14 cellular contexts compared by ENCODE assay signal in genomic region chr3:17088017-17088416, GRCh38.
DNase-seq lines count a peak whose midpoint lies in the region; ATAC-seq and TF ChIP-seq lines count a peak whose summit lies in the region.
"Had no signal": no experiment of that assay in that cellular context is flagged by ENCODE, and none has a peak within 500 bp of the region (broad histone marks: within the 10 kb centered on the region; RNA-seq: fewer than 3 reads in every experiment).

No MANE protein-coding gene starts in this region.

- intact Hi-C loops in CD4-positive, alpha-beta T cell (cut with DNase I, micrococcal nuclease): no loop called here

- no peaks in the 10 kb centered on the region for H3K79me2 ChIP-seq in GM23338 (replicated peaks; ENCODE audit: insufficient read depth)

- no peak overlapping the region for H3K4me3 Mint-ChIP-seq in CD4-positive, alpha-beta T cell
- H3K4me3 Mint-ChIP-seq in GM23338: no peak overlapping the region
- H3K4me3 Mint-ChIP-seq in endodermal cell: no peak overlapping the region
- peak overlapping the region; percentile 69 for H3K4me3 Mint-ChIP-seq in natural killer cell treated with Interleukin-12 subunit alpha and Interleukin-12 subunit beta and Interleukin-15 and Interleukin-18, amount 100 ng/mL, for 72 hours
- H3K4me3 Mint-ChIP-seq: activated B cell treated with CpG ODN at 0.5 μM for 24 hours, B cell, IgD-negative memory B cell had no signal

- no peak overlapping the region for H3K27ac ChIP-seq in CD4-positive, alpha-beta T cell (ENCODE audit: low read depth, low read length)
- peak overlapping the region; percentile 22; the same call in 1 of the 2 replicates for H3K27ac ChIP-seq in GM23338 (ENCODE audit: low read depth)
- H3K27ac ChIP-seq in endodermal cell (ENCODE audit: low read depth, low read length): no peak overlapping the region

- peaks cover 1% of the 10 kb centered on the region for H3K9me3 Mint-ChIP-seq in CD4-positive, alpha-beta T cell
- H3K9me3 Mint-ChIP-seq in GM23338: no peaks in the 10 kb centered on the region
- peaks cover 11% of the 10 kb centered on the region for H3K9me3 Mint-ChIP-seq in endodermal cell
- peaks cover 4% of the 10 kb centered on the region for H3K9me3 Mint-ChIP-seq in natural killer cell treated with Interleukin-12 subunit alpha and Interleukin-12 subunit beta and Interleukin-15 and Interleukin-18, amount 100 ng/mL, for 72 hours
- H3K9me3 Mint-ChIP-seq: activated B cell treated with CpG ODN at 0.5 μM for 24 hours, IgD-negative memory B cell had no signal

- no peak for DNase-seq in CD4-positive, alpha-beta T cell
- DNase-seq in GM23338 (ENCODE audit: low spot score) (peak; percentile 37), endodermal cell (no peak), hippocampal formation (lab: John Stamatoyannopoulos, UW) (no peak)
- DNase-seq in natural killer cell treated with Interleukin-12 subunit alpha and Interleukin-12 subunit beta and Interleukin-15 and Interleukin-18, amount 100 ng/mL, for 72 hours (ENCODE audit: low spot score): no peak
- DNase-seq: activated B cell treated with CpG ODN at 0.5 μM for 24 hours; activated CD8-positive, alpha-beta memory T cell treated with anti-CD3 and anti-CD28 coated beads, Interleukin-2, amount 50 U/mL, for 48 hours; GF-D8; NCI-H1930; stimulated activated CD4-positive, alpha-beta T cell treated with anti-CD3 and anti-CD28 coated beads, Interleukin-4, amount 100 ng/mL, for 1 hour had no signal

- H3K4me3 ChIP-seq in GM23338 (no peak overlapping the region), endodermal cell (ENCODE audit: low read length) (no peak overlapping the region)

- 75 to 90% methylated on average over 2 to 3 of the region's 3 CpGs for WGBS in endodermal cell (ENCODE audit: insufficient coverage in 1 of 2, insufficient read length in 1 of 2), 2 experiments

- H3K36me3 Mint-ChIP-seq in CD4-positive, alpha-beta T cell (ENCODE audit: low read depth): peaks cover 91% of the 10 kb centered on the region
- H3K36me3 Mint-ChIP-seq in GM23338 (ENCODE audit: low read depth) (peaks cover 4% of the 10 kb centered on the region; the same call in 2 of the 3 replicates), endodermal cell (ENCODE audit: low read depth) (peaks cover 4% of the 10 kb centered on the region)
- H3K36me3 Mint-ChIP-seq in natural killer cell treated with Interleukin-12 subunit alpha and Interleukin-12 subunit beta and Interleukin-15 and Interleukin-18, amount 100 ng/mL, for 72 hours: peaks cover 24% of the 10 kb centered on the region

- H3K4me1 ChIP-seq in GM23338 (ENCODE audit: insufficient read depth): peaks cover 14% of the 10 kb centered on the region
- peaks cover 6% of the 10 kb centered on the region for H3K4me1 ChIP-seq in endodermal cell (ENCODE audit: control insufficient read depth, insufficient read depth, low read length)

- no peaks in the 10 kb centered on the region for H3K9me3 ChIP-seq in CD4-positive, alpha-beta T cell (ENCODE audit: control insufficient read depth, low read length)
- no peaks in the 10 kb centered on the region for H3K9me3 ChIP-seq in endodermal cell (ENCODE audit: control insufficient read depth, low read length)

- peaks cover 50% of the 10 kb centered on the region for H3K4me1 Mint-ChIP-seq in CD4-positive, alpha-beta T cell (ENCODE audit: low read depth)
- H3K4me1 Mint-ChIP-seq in GM23338 (peaks cover 34% of the 10 kb centered on the region), endodermal cell (peaks cover 13% of the 10 kb centered on the region)
- peaks cover 56 to 60% of the 10 kb centered on the region in 2 donors for H3K4me1 Mint-ChIP-seq in natural killer cell treated with Interleukin-12 subunit alpha and Interleukin-12 subunit beta and Interleukin-15 and Interleukin-18, amount 100 ng/mL, for 72 hours (ENCODE audit: low read depth in 2 of 2)
- H3K4me1 Mint-ChIP-seq: B cell had no signal

- H3K27me3 ChIP-seq in CD4-positive, alpha-beta T cell (ENCODE audit: control insufficient read depth, insufficient read depth, low read length): no peaks in the 10 kb centered on the region
- H3K27me3 ChIP-seq in GM23338 (ENCODE audit: insufficient read depth) (no peaks in the 10 kb centered on the region), endodermal cell (ENCODE audit: control insufficient read depth, insufficient read depth, low read length, poor library complexity, severe bottlenecking) (no peaks in the 10 kb centered on the region)

- POLR2A ChIA-PET in CD4-positive, alpha-beta T cell (lab: Charles Lee): no interaction called here

- no peaks in the 10 kb centered on the region for H3K27me3 Mint-ChIP-seq in CD4-positive, alpha-beta T cell
- peaks cover 2% of the 10 kb centered on the region for H3K27me3 Mint-ChIP-seq in GM23338 (ENCODE audit: insufficient read depth, low read depth, poor library complexity)
- no peaks in the 10 kb centered on the region for H3K27me3 Mint-ChIP-seq in endodermal cell (ENCODE audit: insufficient read depth)
- H3K27me3 Mint-ChIP-seq in natural killer cell treated with Interleukin-12 subunit alpha and Interleukin-12 subunit beta and Interleukin-15 and Interleukin-18, amount 100 ng/mL, for 72 hours: no peaks in the 10 kb centered on the region
- H3K27me3 Mint-ChIP-seq: activated B cell treated with CpG ODN at 0.5 μM for 24 hours, B cell, IgD-negative memory B cell had no signal

- no peak overlapping the region for H3K9ac ChIP-seq in endodermal cell (ENCODE audit: extremely low read depth, low read length, poor library complexity, severe bottlenecking)

- ATAC-seq in CD4-positive, alpha-beta T cell (ENCODE audit: poor library complexity): no peak
- ATAC-seq in GM23338 (peak; percentile 89), GM18868 (IDR thresholded peaks at IDR 0.05; ENCODE audit: unreplicated experiment) (no peak), HG03039 (IDR thresholded peaks at IDR 0.05; ENCODE audit: unreplicated experiment) (no peak)
- no peak for ATAC-seq in natural killer cell treated with Interleukin-12 subunit alpha and Interleukin-12 subunit beta and Interleukin-15 and Interleukin-18, amount 100 ng/mL, for 72 hours

- no peaks in the 10 kb centered on the region for H3F3A ChIP-seq in GM23338 (replicated peaks; ENCODE audit: low read depth)

- H4K20me1 ChIP-seq in GM23338 (replicated peaks; ENCODE audit: insufficient read depth): no peaks in the 10 kb centered on the region

- no peaks in the 10 kb centered on the region for H3K9me2 ChIP-seq in GM23338 (ENCODE audit: insufficient read depth)

- H3K27ac Mint-ChIP-seq in CD4-positive, alpha-beta T cell: peak overlapping the region; percentile 60
- H3K27ac Mint-ChIP-seq in GM23338: peak overlapping the region; percentile 7; the same call in 1 of the 2 replicates
- H3K27ac Mint-ChIP-seq in endodermal cell: peak overlapping the region; percentile 29
- H3K27ac Mint-ChIP-seq in natural killer cell treated with Interleukin-12 subunit alpha and Interleukin-12 subunit beta and Interleukin-15 and Interleukin-18, amount 100 ng/mL, for 72 hours: peak overlapping the region; percentile 30 to 69
- H3K27ac Mint-ChIP-seq: activated B cell treated with CpG ODN at 0.5 μM for 24 hours, B cell had no signal

- no peak overlapping the region for H2AFZ ChIP-seq in GM23338

- H3K4me2 ChIP-seq in GM23338: no peak overlapping the region

- CTCF ChIA-PET in CD4-positive, alpha-beta T cell (lab: Charles Lee): no interaction called here

- no peak for TF ChIP-seq CTCF in CD4-positive, alpha-beta T cell (IDR thresholded peaks at IDR 0.05)
- TF ChIP-seq CTCF in GM23338 (conservative IDR thresholded peaks at IDR 0.05; ENCODE audit: low read depth in 2 of 2) (no peak), endodermal cell (conservative IDR thresholded peaks at IDR 0.05) (no peak)

- H3K36me3 ChIP-seq in GM23338 (ENCODE audit: insufficient read depth): no peaks in the 10 kb centered on the region; the same call in 1 of the 2 replicates
- no peaks in the 10 kb centered on the region for H3K36me3 ChIP-seq in endodermal cell (ENCODE audit: control insufficient read depth, insufficient read depth, low read length)

Comparison
In these comparisons a context has a peak if more than half of its experiments do, and no peak if none do; other contexts are left out.
1. H3K27ac Mint-ChIP-seq: peak in every context shown above with its lines; median percentile 60 in CD4-positive, alpha-beta T cell; 50 in natural killer cell treated with Interleukin-12 subunit alpha and Interleukin-12 subunit beta and Interleukin-15 and Interleukin-18, amount 100 ng/mL, for 72 hours; 29 in endodermal cell; 7 in GM23338.